ENCODE assay signal across 16 cellular contexts in the genomic region with DNA sequence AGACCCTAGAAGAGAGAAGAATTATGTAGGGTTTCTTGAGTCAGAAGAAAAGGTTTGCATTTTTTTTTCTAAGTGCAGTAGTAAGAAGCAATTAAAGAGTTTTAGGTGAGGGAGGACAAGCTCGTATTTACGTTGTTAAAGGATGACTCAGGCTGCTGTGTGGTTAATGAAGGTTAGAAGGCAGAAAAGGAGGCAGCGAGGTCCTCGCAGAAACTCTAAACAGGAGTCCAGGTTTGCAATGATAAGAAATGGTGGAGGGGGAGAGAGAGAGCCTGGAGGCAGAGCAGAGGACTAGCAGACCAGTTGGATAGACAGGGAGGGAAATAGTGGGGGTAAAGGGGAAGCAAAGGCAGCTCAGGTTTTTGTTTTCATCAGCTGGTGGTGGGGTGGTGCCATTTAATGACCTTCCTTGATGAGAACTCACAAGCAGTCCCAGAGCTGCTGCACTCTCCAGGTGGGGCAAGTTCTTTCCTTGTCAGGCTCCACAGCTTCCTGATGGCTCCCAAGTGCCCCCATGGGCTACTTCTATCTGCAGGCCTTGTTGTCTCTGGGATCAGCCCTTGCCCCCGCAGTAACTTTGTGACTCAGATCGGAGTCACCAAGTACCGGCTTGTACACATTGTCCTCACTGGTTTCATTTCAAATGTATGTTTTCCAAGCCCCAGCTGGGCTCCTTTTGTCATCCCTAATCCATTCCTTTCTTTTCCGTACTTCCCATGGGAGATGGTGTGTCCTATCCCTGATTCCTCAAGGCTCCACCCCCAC. TPM values are rescaled to one million over a fixed set of nuclear protein-coding genes. Genes with fewer than 3 reads are reported as not detected.
A peak's percentile ranks its signal among the peaks of the same experiment; 100 is the strongest.
DNase-seq lines count a peak whose midpoint lies in the region; ATAC-seq, FAIRE-seq and TF ChIP-seq lines count a peak whose summit lies in the region.
"Had no signal": no experiment of that assay in that cellular context is flagged by ENCODE, and none has a peak within 500 bp of the region (broad histone marks: within the 10 kb centered on the region; RNA-seq: fewer than 3 reads in every experiment).

No MANE protein-coding gene starts in this region.

- peak; percentile 88 for ATAC-seq in HCT116
- ATAC-seq: Right ventricle myocardium inferior had no signal

- TF ChIP-seq CTCF in HCT116 (IDR thresholded peaks at IDR 0.05 in 2 of 3, conservative IDR thresholded peaks at IDR 0.05 in 1 of 3; ENCODE audit: borderline replicate concordance in 1 of 3, insufficient read depth in 1 of 3, low read depth in 2 of 3, low read length in 2 of 3), result no peak

- H3K27me3 Mint-ChIP-seq in activated CD4-positive, alpha-beta memory T cell treated with anti-CD3 and anti-CD28 coated beads, Interleukin-2, amount 10 ng/mL, durations not matched to agents 7 days and 5 days, result peaks cover 14% of the 10 kb centered on the region

- peaks cover 22 to 37% of the 10 kb centered on the region in 2 experiments for H3K4me1 ChIP-seq in HCT116 (ENCODE audit: control insufficient read depth in 1 of 2, insufficient read depth in 2 of 2, low read length in 2 of 2)
- H3K4me1 ChIP-seq in skeletal muscle satellite cell (ENCODE audit: control insufficient read depth, insufficient read depth, low read length), result peaks cover 54% of the 10 kb centered on the region

- H3K4me3 Mint-ChIP-seq in activated CD4-positive, alpha-beta memory T cell treated with anti-CD3 and anti-CD28 coated beads, Interleukin-2, amount 10 ng/mL, durations not matched to agents 7 days and 5 days, result no peak overlapping the region
- H3K4me3 Mint-ChIP-seq: activated naive CD8-positive, alpha-beta T cell treated with anti-CD3 and anti-CD28 coated beads, Interleukin-2, amount 10 ng/mL, durations not matched to agents 7 days and 5 days had no signal

- H3K9me3 ChIP-seq in HCT116 (ENCODE audit: control insufficient read depth in 1 of 2, insufficient read depth in 1 of 2, low read depth in 1 of 2, low read length in 2 of 2) (no peaks in the 10 kb centered on the region), skeletal muscle satellite cell (replicated peaks; ENCODE audit: low read length) (no peaks in the 10 kb centered on the region)

- no peaks in the 10 kb centered on the region for H3K79me2 ChIP-seq in HCT116 (ENCODE audit: insufficient read depth, low read length)

- H3K4me2 ChIP-seq in HCT116 (ENCODE audit: low read length), result peak overlapping the region; percentile 81
- H3K4me2 ChIP-seq in skeletal muscle satellite cell (ENCODE audit: low read length), result peak overlapping the region; percentile 79
- H3K4me2 ChIP-seq: KMS-11 had no signal

- TF ChIP-seq POLR2A in HCT116 (IDR thresholded peaks at IDR 0.05; ENCODE audit: borderline replicate concordance, extremely low read depth, insufficient read depth, insufficient read length), result no peak

- TF ChIP-seq RAD21 in HCT116 (IDR thresholded peaks at IDR 0.05; ENCODE audit: low read depth), result no peak

- intact Hi-C loops in HCT116 (cut with micrococcal nuclease), result no loop called here

- POLR2A ChIA-PET in HCT116 (lab: Charles Lee), result no interaction called here
- POLR2A ChIA-PET in activated CD4-positive, alpha-beta memory T cell treated with anti-CD3 and anti-CD28 coated beads, Interleukin-2, amount 10 ng/mL, durations not matched to agents 7 days and 5 days (lab: Charles Lee), result no interaction called here

- no peaks in the 10 kb centered on the region for H3K9me3 Mint-ChIP-seq in activated CD4-positive, alpha-beta memory T cell treated with anti-CD3 and anti-CD28 coated beads, Interleukin-2, amount 10 ng/mL, durations not matched to agents 7 days and 5 days
- H3K9me3 Mint-ChIP-seq: activated naive CD8-positive, alpha-beta T cell treated with anti-CD3 and anti-CD28 coated beads, Interleukin-2, amount 10 ng/mL, durations not matched to agents 7 days and 5 days had no signal

- CTCF ChIA-PET in HCT116 (lab: Charles Lee), result interaction anchor here (0.8 to 2.9 kb wide), 7 partner anchors 9 to 317 kb away, joined by 3 to 15 read pairs (median 5); no protein-coding TSS in a partner anchor
- CTCF ChIA-PET in activated CD4-positive, alpha-beta memory T cell treated with anti-CD3 and anti-CD28 coated beads, Interleukin-2, amount 10 ng/mL, durations not matched to agents 7 days and 5 days (lab: Charles Lee), result interaction anchor here (1.1 to 1.3 kb wide), 2 partner anchors 12 to 198 kb away, joined by 3 to 4 read pairs; no protein-coding TSS in a partner anchor

- DNase-seq in HCT116 (ENCODE audit: low read depth, low spot score) (peak; percentile 75), RCC 7860 (ENCODE audit: low spot score) (peak; percentile 65), fibroblast of peridontal ligament (ENCODE audit: extremely low read depth) (peak; percentile 77), NCI-H1092 treated with DMSO at 0.1 percent for 48 hours (lab: John Stamatoyannopoulos, UW) (no peak), NOMO-1 (lab: John Stamatoyannopoulos, UW; ENCODE audit: unreplicated experiment in 2 of 2) (no peak)
- no peak for DNase-seq in activated CD4-positive, alpha-beta memory T cell treated with anti-CD3 and anti-CD28 coated beads, Interleukin-2, amount 10 ng/mL, durations not matched to agents 7 days and 5 days
- DNase-seq: activated naive CD8-positive, alpha-beta T cell treated with anti-CD3 and anti-CD28 coated beads, Interleukin-2, amount 10 ng/mL, durations not matched to agents 7 days and 5 days; dorsolateral prefrontal cortex; hippocampal formation; mesendoderm; NCI-H2227 treated with DMSO at 0.1 percent for 48 hours had no signal

- H2AFZ ChIP-seq in HCT116 (ENCODE audit: low read depth, low read length, poor library complexity, severe bottlenecking), result no peak overlapping the region

- H3K27ac Mint-ChIP-seq in activated CD4-positive, alpha-beta memory T cell treated with anti-CD3 and anti-CD28 coated beads, Interleukin-2, amount 10 ng/mL, durations not matched to agents 7 days and 5 days, result no peak overlapping the region
- H3K27ac Mint-ChIP-seq: activated naive CD8-positive, alpha-beta T cell treated with anti-CD3 and anti-CD28 coated beads, Interleukin-2, amount 10 ng/mL, durations not matched to agents 7 days and 5 days had no signal

- RAD21 ChIA-PET in HCT116 (lab: Charles Lee; ENCODE audit: low non-redundant PET in 1 of 2, low total read pairs in 2 of 2, uncharacterized antibody in 2 of 2, unreplicated experiment in 2 of 2), result no interaction called here

- peak overlapping the region; percentile 15; the same call in 1 of the 2 replicates for H3K9ac ChIP-seq in HCT116 (ENCODE audit: low read length)
- peak overlapping the region; percentile 45 for H3K9ac ChIP-seq in skeletal muscle satellite cell (ENCODE audit: low read depth, low read length)
- H3K9ac ChIP-seq: KMS-11 had no signal

- no peaks in the 10 kb centered on the region for H4K20me1 ChIP-seq in HCT116 (ENCODE audit: insufficient read depth)

- H3K27me3 ChIP-seq in HCT116 (ENCODE audit: insufficient read depth, low read length), result no peaks in the 10 kb centered on the region
- no peaks in the 10 kb centered on the region for H3K27me3 ChIP-seq in skeletal muscle satellite cell (ENCODE audit: control insufficient read depth, insufficient read depth, low read length)

- H3K9me2 ChIP-seq in HCT116 (ENCODE audit: insufficient read depth), result no peaks in the 10 kb centered on the region

- FAIRE-seq in RCC 7860 (lab: Jason Lieb, UNC), result peak; percentile 76

- H3K27ac ChIP-seq in HCT116 (ENCODE audit: low read depth, low read length), result peak overlapping the region; percentile 36
- H3K27ac ChIP-seq: dorsolateral prefrontal cortex, KMS-11 had no signal

- H3K4me3 ChIP-seq in HCT116 (replicated peaks in 1 of 2; ENCODE audit: low read depth in 1 of 2, low read length in 2 of 2) (peak overlapping the region; percentile 16 to 45), skeletal muscle satellite cell (ENCODE audit: low read length) (peak overlapping the region; percentile 46)
- H3K4me3 ChIP-seq: dorsolateral prefrontal cortex had no signal

- no peaks in the 10 kb centered on the region for H3K36me3 ChIP-seq in HCT116 (ENCODE audit: control insufficient read depth in 1 of 2, insufficient read depth in 2 of 2, low read length in 2 of 2)
- H3K36me3 ChIP-seq in skeletal muscle satellite cell (ENCODE audit: insufficient read depth, low read length), result no peaks in the 10 kb centered on the region

- H3K36me3 Mint-ChIP-seq in activated CD4-positive, alpha-beta memory T cell treated with anti-CD3 and anti-CD28 coated beads, Interleukin-2, amount 10 ng/mL, durations not matched to agents 7 days and 5 days (ENCODE audit: low read depth), result no peaks in the 10 kb centered on the region
- H3K36me3 Mint-ChIP-seq: activated naive CD8-positive, alpha-beta T cell treated with anti-CD3 and anti-CD28 coated beads, Interleukin-2, amount 10 ng/mL, durations not matched to agents 7 days and 5 days had no signal

- no TSS peak for BruUV-seq in HCT116 (replicated peaks; lab: Mats Ljungman, UMichigan)

- peaks cover 9% of the 10 kb centered on the region for H3K4me1 Mint-ChIP-seq in activated CD4-positive, alpha-beta memory T cell treated with anti-CD3 and anti-CD28 coated beads, Interleukin-2, amount 10 ng/mL, durations not matched to agents 7 days and 5 days

TF ChIP-seq in HCT116, 20 proteins besides CTCF, POLR2A, EP300 and RAD21 (continues in another document):
- peak; percentile 78 for TF ChIP-seq SP1 (IDR thresholded peaks at IDR 0.05; ENCODE audit: low read depth)
- TF ChIP-seq TCF7L2 (IDR thresholded peaks at IDR 0.05; ENCODE audit: borderline replicate concordance, extremely low read depth, insufficient read depth, insufficient read length), result peak; percentile 90
- TF ChIP-seq SIN3A (IDR thresholded peaks at IDR 0.05; ENCODE audit: low read depth), result no peak
- TF ChIP-seq EGR1 (IDR thresholded peaks at IDR 0.05; ENCODE audit: low read depth), result peak; percentile 91
- no peak for TF ChIP-seq ZFX (IDR thresholded peaks at IDR 0.05)
- TF ChIP-seq, protein P1, sequence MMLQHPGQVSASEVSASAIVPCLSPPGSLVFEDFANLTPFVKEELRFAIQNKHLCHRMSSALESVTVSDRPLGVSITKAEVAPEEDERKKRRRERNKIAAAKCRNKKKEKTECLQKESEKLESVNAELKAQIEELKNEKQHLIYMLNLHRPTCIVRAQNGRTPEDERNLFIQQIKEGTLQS (IDR thresholded peaks at IDR 0.05), result no peak
- peak; percentile 12 for TF ChIP-seq YY1 (IDR thresholded peaks at IDR 0.05; ENCODE audit: extremely low read depth, insufficient replicate concordance, low read depth, low read length)
- TF ChIP-seq FOSL1 (IDR thresholded peaks at IDR 0.05; ENCODE audit: low read depth), result peak; percentile 98
- peak; percentile 62 for TF ChIP-seq CBX3 (IDR thresholded peaks at IDR 0.05; ENCODE audit: low read depth)
- TF ChIP-seq EZH2 (IDR thresholded peaks at IDR 0.05), result no peak

RNA-seq across cellular contexts. Expression of gene INSC, which starts 8.3 kb away (rescaled TPM):
- 0.17 TPM for total RNA-seq in HCT116 (2021; ENCODE audit: unreplicated experiment)
- 0.92 and 0.95 TPM in 2 replicates for polyA plus RNA-seq in HCT116 (2012)
- total RNA-seq in skeletal muscle satellite cell (2012; rRNA removed), result 22.1 and 42.4 TPM in 2 replicates
- total RNA-seq in activated CD4-positive, alpha-beta memory T cell treated with anti-CD3 and anti-CD28 coated beads, Interleukin-2, amount 10 ng/mL, durations not matched to agents 7 days and 5 days, result under 1 TPM; 0.15 to 0.18 TPM
- total RNA-seq: pulmonary artery endothelial cell, subcutaneous adipose tissue had no signal

RNA-seq across cellular contexts. Expression of gene CALCB, which starts 33.0 kb away (rescaled TPM):
- 0.22 TPM for total RNA-seq in HCT116 (2021; ENCODE audit: unreplicated experiment)
- 0.56 and 0.85 TPM in 2 replicates for polyA plus RNA-seq in HCT116 (2012)
- not detected in 2 replicates for total RNA-seq in skeletal muscle satellite cell (2012; rRNA removed)
- 1 to 10 TPM; 1.1 to 1.5 TPM for total RNA-seq in activated CD4-positive, alpha-beta memory T cell treated with anti-CD3 and anti-CD28 coated beads, Interleukin-2, amount 10 ng/mL, durations not matched to agents 7 days and 5 days
- total RNA-seq: Right ventricle myocardium inferior had no signal

Comparison
In these comparisons a context has a peak if more than half of its experiments do, and no peak if none do; other contexts are left out.
1. DNase-seq: peak in HCT116 (single experiment), RCC 7860 (single experiment) and fibroblast of peridontal ligament (single experiment); none in activated CD4-positive, alpha-beta memory T cell treated with anti-CD3 and anti-CD28 coated beads, Interleukin-2, amount 10 ng/mL, durations not matched to agents 7 days and 5 days (single experiment), NCI-H1092 treated with DMSO at 0.1 percent for 48 hours (single experiment) and NOMO-1 (0 of 2).